In the genomic region with DNA sequence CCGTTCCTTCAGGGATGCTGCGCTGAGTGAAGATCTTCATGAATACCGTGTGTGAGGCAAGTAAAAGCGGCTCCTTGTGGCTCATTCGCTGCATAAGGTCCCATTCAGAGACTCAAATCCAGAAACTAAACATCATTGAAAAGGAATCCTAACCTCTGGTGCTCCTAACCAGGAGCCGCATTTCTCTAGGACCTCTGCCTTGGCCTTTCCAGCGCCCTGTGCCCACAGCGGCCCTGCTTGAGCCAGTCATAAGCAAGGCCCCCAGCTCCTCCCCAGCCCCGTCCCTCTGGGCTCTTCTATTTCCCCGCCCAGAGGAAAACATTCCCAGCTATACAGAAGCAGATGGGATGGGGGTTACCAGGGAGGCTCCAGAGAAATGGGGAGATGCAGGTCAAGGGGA, we compare ENCODE assay signal across 21 cellular contexts.
"Had no signal": no experiment of that assay in that cellular context is flagged by ENCODE, and none has a peak within 500 bp of the region (broad histone marks: within the 10 kb centered on the region; RNA-seq: fewer than 3 reads in every experiment).

No MANE protein-coding gene starts in this region.

- H3K9me3 ChIP-seq: SK-N-SH had no signal

- DNase-seq: Karpas-422, KG1, MM.1S, NCI-H1092 treated with DMSO at 0.1 percent for 48 hours, NCI-H1436, NCI-H187, NCI-H2029, NCI-H2081 treated with DMSO at 0.1 percent for 48 hours, NCI-H2171, NCI-H226, NCI-H446, NCI-H510A, NCI-H524 treated with DMSO at 0.1 percent for 48 hours, NCI-H69, NCI-H774, PC-3, SHP77, SK-N-SH had no signal

- ATAC-seq: HepG2, Panc1, PC-3 had no signal

- H3K4me2 ChIP-seq: SK-N-SH had no signal

- H3K27ac ChIP-seq: RWPE1 had no signal
